Comparison of ENCODE assay signal across 8 cellular contexts in the genomic region with DNA sequence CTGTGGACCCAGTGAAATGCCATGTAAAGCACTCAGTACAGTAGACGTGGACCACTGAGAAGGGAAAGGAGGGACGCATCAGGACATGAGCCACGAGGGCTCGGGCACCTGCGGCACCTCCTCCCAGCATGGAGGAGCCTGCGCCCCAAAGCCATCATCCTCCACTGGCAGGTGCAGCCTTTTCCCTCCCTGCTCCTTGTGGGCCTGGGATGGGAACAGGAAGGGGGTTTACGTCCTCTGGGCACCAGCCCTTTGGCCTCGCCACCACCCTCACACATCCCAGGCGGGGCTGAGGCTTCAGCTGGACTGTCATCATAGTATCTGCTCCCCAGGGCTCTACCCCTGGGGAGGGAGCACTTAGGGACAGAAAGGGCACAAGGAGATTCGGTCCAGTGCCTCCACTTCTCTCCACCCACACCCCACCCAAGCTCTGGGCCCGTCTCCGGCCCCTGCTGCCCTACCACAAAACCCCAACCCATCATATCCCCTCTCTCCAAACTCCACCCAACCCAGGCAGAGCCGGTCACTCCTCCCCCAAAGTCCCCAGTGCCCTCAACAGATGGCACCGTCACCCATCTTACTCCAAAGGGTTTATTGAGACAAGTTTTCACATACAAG. TPM values are rescaled to one million over a fixed set of nuclear protein-coding genes. Genes with fewer than 3 reads are reported as not detected.
DNase-seq lines count a peak whose midpoint lies in the region; ATAC-seq and TF ChIP-seq lines count a peak whose summit lies in the region.

No MANE protein-coding gene starts in this region.

- H2BK120ac ChIP-seq in H9 (ENCODE audit: low read depth, low read length, poor library complexity, severe bottlenecking) = no peak overlapping the region

- H3K4me1 Mint-ChIP-seq in H9 = peaks cover 15 to 19% of the 10 kb centered on the region in 2 experiments
- H3K4me1 Mint-ChIP-seq in activated T-helper 17 cell treated with anti-CD3 and anti-CD28 coated beads, Interleukin-2, amount 50 U/mL, for 72 hours = peaks cover 31% of the 10 kb centered on the region

- peaks cover 15% of the 10 kb centered on the region for H3K23me2 ChIP-seq in H9 (ENCODE audit: insufficient read length, low read depth, low read length, poor library complexity, severe bottlenecking)

- no peak overlapping the region for H3K18ac ChIP-seq in H9 (ENCODE audit: insufficient read length, low read depth, low read length)

- H3K27me3 Mint-ChIP-seq in H9 (ENCODE audit: low read depth) = no peaks in the 10 kb centered on the region; the same call in 1 of the 2 replicates
- no peaks in the 10 kb centered on the region for H3K27me3 Mint-ChIP-seq in activated T-helper 17 cell treated with anti-CD3 and anti-CD28 coated beads, Interleukin-2, amount 50 U/mL, for 72 hours

- H3K9ac ChIP-seq in H9 (ENCODE audit: extremely low read depth, insufficient read length, low read length) = no peak overlapping the region

- H3K36me3 Mint-ChIP-seq in H9 (ENCODE audit: insufficient read depth in 1 of 3, low read depth in 3 of 3) = peaks cover 17 to 36% (median 35%) of the 10 kb centered on the region in 3 experiments
- peaks cover 74% of the 10 kb centered on the region for H3K36me3 Mint-ChIP-seq in activated T-helper 17 cell treated with anti-CD3 and anti-CD28 coated beads, Interleukin-2, amount 50 U/mL, for 72 hours (ENCODE audit: low read depth)

- H3K27ac Mint-ChIP-seq in H9 = peak overlapping the region in 1 of 3 experiments; percentile 13; a peak in 4 of 7 replicates
- H3K27ac Mint-ChIP-seq in activated T-helper 17 cell treated with anti-CD3 and anti-CD28 coated beads, Interleukin-2, amount 50 U/mL, for 72 hours = peak overlapping the region; percentile 70

- peak overlapping the region; percentile 20 for H2BK5ac ChIP-seq in H9 (ENCODE audit: insufficient read length, low read length)

- H3K27me3 ChIP-seq in H9 (ENCODE audit: insufficient read depth, low read length) = no peaks in the 10 kb centered on the region

- no peak for ATAC-seq in activated T-helper 17 cell treated with anti-CD3 and anti-CD28 coated beads, Interleukin-2, amount 50 U/mL, for 72 hours (replicated peaks)
- no peak for ATAC-seq in HG03439 (IDR thresholded peaks at IDR 0.05; ENCODE audit: unreplicated experiment)

- DNase-seq in NCI-H82 (lab: John Stamatoyannopoulos, UW) (peak; percentile 42), NCI-H82 treated with DMSO at 0.1 percent for 48 hours (lab: John Stamatoyannopoulos, UW; ENCODE audit: unreplicated experiment) (no peak), H9 (no peak), NCI-H2196 (lab: John Stamatoyannopoulos, UW; ENCODE audit: unreplicated experiment) (no peak), SIG-M5 (lab: John Stamatoyannopoulos, UW) (no peak)

- no peak overlapping the region for H2BK15ac ChIP-seq in H9 (ENCODE audit: low read depth, low read length)

- H3T11ph ChIP-seq in H9 (ENCODE audit: low read length) = no peak overlapping the region

- H3K9me3 ChIP-seq in H9 (ENCODE audit: control insufficient read depth, low read depth, low read length) = no peaks in the 10 kb centered on the region

- H3K4me3 ChIP-seq in skin epidermis = no peak overlapping the region

- H4K91ac ChIP-seq in H9 (ENCODE audit: insufficient read length, low read depth, low read length) = no peak overlapping the region

- H3K79me2 ChIP-seq in H9 (ENCODE audit: insufficient read depth, low read length) = no peaks in the 10 kb centered on the region; the same call in 1 of the 2 replicates

- no peak overlapping the region for H3K23ac ChIP-seq in H9 (ENCODE audit: insufficient read length, low read depth, low read length)

- H3K4me2 ChIP-seq in H9 (ENCODE audit: insufficient read depth, insufficient read length, low read length) = no peak overlapping the region

- H3K4me1 ChIP-seq in H9 (ENCODE audit: insufficient read depth, low read length) = no peaks in the 10 kb centered on the region; the same call in 1 of the 2 replicates

- H4K5ac ChIP-seq in H9 (ENCODE audit: insufficient read length, low read depth, low read length) = no peak overlapping the region

- no peak for TF ChIP-seq CTCF in H9 (conservative IDR thresholded peaks at IDR 0.05)

- no peak overlapping the region for H4K8ac ChIP-seq in H9 (replicated peaks; ENCODE audit: insufficient read length, low read depth, low read length)

- no CpG with 5 or more reads among the region's 14 CpGs for WGBS in H9 (ENCODE audit: extremely low coverage, insufficient read length, low lambda C conversion rate)

- no peak overlapping the region; a peak in 1 of 5 replicates for H3K4me3 Mint-ChIP-seq in H9
- peak overlapping the region; percentile 92 for H3K4me3 Mint-ChIP-seq in activated T-helper 17 cell treated with anti-CD3 and anti-CD28 coated beads, Interleukin-2, amount 50 U/mL, for 72 hours

- H3K9me3 Mint-ChIP-seq in H9 = no peaks in the 10 kb centered on the region
- H3K9me3 Mint-ChIP-seq in activated T-helper 17 cell treated with anti-CD3 and anti-CD28 coated beads, Interleukin-2, amount 50 U/mL, for 72 hours = no peaks in the 10 kb centered on the region

- no peak overlapping the region for H2BK12ac ChIP-seq in H9 (ENCODE audit: insufficient read length, low read depth, low read length)

- no peaks in the 10 kb centered on the region for H3K79me1 ChIP-seq in H9 (ENCODE audit: insufficient read depth, low read depth, low read length, poor library complexity, severe bottlenecking)

- H3K4ac ChIP-seq in H9 (ENCODE audit: low read depth, low read length) = no peak overlapping the region

- H3K14ac ChIP-seq in H9 (ENCODE audit: insufficient read depth, low read length) = no peak overlapping the region

- H2BK20ac ChIP-seq in H9 (ENCODE audit: low read depth, low read length, poor library complexity, severe bottlenecking) = no peak overlapping the region

- no peak overlapping the region for H2AFZ ChIP-seq in H9 (ENCODE audit: low read length)

- H3K56ac ChIP-seq in H9 (ENCODE audit: insufficient read length, low read depth, low read length) = no peak overlapping the region

- H4K20me1 ChIP-seq in H9 (ENCODE audit: control insufficient read depth, insufficient read depth, insufficient read length) = no peaks in the 10 kb centered on the region

- H3K27ac ChIP-seq in H9 (ENCODE audit: insufficient read length, low read depth, low read length) (no peak overlapping the region), skin epidermis (peak overlapping the region in 15 of 21 experiments; percentile 3 to 97 (median 88))

- H2AK5ac ChIP-seq in H9 (ENCODE audit: insufficient read length, low read length) = no peak overlapping the region

RNA-seq across cellular contexts. Expression of a gene that starts 2.1 kb away (rescaled TPM):
- total RNA-seq in H9 (2021) = 60.7 and 60.8 TPM in 2 replicates
- total RNA-seq in activated T-helper 17 cell treated with anti-CD3 and anti-CD28 coated beads, Interleukin-2, amount 50 U/mL, for 72 hours = 100 to 1,000 TPM in 1 of 2 donors, 10 to 100 TPM in 1; 75.0 to 103 TPM

RNA-seq across cellular contexts. Expression of a gene that starts 26.8 kb away (rescaled TPM):
- 39.1 and 42.2 TPM in 2 replicates for total RNA-seq in H9 (2021)
- total RNA-seq in activated T-helper 17 cell treated with anti-CD3 and anti-CD28 coated beads, Interleukin-2, amount 50 U/mL, for 72 hours = 10 to 100 TPM in 1 of 2 donors, 1 to 10 TPM in 1; 6.3 to 14.3 TPM

RNA-seq across cellular contexts. Expression of a gene that starts 27.2 kb away (rescaled TPM):
- total RNA-seq in H9 (2021) = 143 and 148 TPM in 2 replicates
- 10 to 100 TPM; 60.7 to 69.9 TPM for total RNA-seq in activated T-helper 17 cell treated with anti-CD3 and anti-CD28 coated beads, Interleukin-2, amount 50 U/mL, for 72 hours

RNA-seq across cellular contexts. Expression of a gene that starts 58.1 kb away (rescaled TPM):
- total RNA-seq in H9 (2021) = 0.87 and 1.1 TPM in 2 replicates
- total RNA-seq in activated T-helper 17 cell treated with anti-CD3 and anti-CD28 coated beads, Interleukin-2, amount 50 U/mL, for 72 hours = 1 to 10 TPM in 1 of 2 donors, under 1 TPM in 1; 0.09 to 5.4 TPM
